1 cellular context compared by ENCODE assay signal in the genomic region with DNA sequence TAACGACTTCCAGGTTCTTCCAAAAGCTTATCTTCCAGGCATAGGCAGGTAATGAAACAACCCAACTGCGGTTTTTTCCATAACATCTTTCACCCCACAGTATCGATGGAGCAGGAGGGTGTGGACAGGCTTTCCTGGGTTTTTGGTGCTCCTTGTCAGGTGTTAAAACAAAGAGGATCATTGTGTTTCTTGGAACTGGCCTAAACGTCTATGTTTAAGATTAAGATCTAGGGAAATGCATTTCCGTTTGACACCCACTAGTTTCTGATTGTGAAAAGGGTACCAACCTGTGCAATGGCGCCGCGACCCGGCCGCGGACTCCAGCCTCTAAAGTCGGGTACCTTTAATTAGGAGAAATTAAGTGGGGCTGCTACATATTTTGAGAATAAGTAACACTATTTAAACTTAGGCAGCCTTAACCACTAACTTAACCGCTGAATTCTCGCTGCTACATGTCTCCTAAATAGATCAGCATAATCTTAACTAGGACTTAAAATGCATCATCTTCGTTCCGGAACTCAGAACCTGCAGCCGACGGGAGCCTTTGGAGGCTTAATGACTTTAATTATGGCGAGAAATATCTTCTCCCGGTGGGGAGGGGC.
TF ChIP-seq lines count a peak whose summit lies in the region.

No MANE protein-coding gene starts in this region.

TF ChIP-seq in HCT116, 20 proteins besides CTCF, POLR2A, EP300 and RAD21 (continued from another document):
- TF ChIP-seq, protein P1, sequence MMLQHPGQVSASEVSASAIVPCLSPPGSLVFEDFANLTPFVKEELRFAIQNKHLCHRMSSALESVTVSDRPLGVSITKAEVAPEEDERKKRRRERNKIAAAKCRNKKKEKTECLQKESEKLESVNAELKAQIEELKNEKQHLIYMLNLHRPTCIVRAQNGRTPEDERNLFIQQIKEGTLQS (IDR thresholded peaks at IDR 0.05): no peak
- TF ChIP-seq ELF1 (IDR thresholded peaks at IDR 0.05; ENCODE audit: borderline replicate concordance, low read depth): no peak
- TF ChIP-seq ZNF274 (IDR thresholded peaks at IDR 0.05; ENCODE audit: low read depth, low read length): no peak
- TF ChIP-seq JUND (IDR thresholded peaks at IDR 0.05): peak; percentile 13; the same call in 1 of the 2 replicates
- no peak; the same call in 1 of the 2 replicates for TF ChIP-seq SP1 (IDR thresholded peaks at IDR 0.05; ENCODE audit: low read depth)
- peak; percentile 8 for TF ChIP-seq YY1 (IDR thresholded peaks at IDR 0.05; ENCODE audit: extremely low read depth, insufficient replicate concordance, low read depth, low read length)
- TF ChIP-seq CEBPB (IDR thresholded peaks at IDR 0.05; ENCODE audit: low read depth): peak; percentile 43; the same call in 1 of the 2 replicates
- TF ChIP-seq EZH2 (IDR thresholded peaks at IDR 0.05): no peak
- TF ChIP-seq EGR1 (IDR thresholded peaks at IDR 0.05; ENCODE audit: low read depth): peak; percentile 31; the same call in 1 of the 2 replicates
- no peak; the same call in 1 of the 2 replicates for TF ChIP-seq MAX (IDR thresholded peaks at IDR 0.05)
- TF ChIP-seq EZH2phosphoT487 (IDR thresholded peaks at IDR 0.05; ENCODE audit: borderline replicate concordance): no peak
- no peak for TF ChIP-seq SIN3A (IDR thresholded peaks at IDR 0.05; ENCODE audit: low read depth)
- TF ChIP-seq FOSL1 (IDR thresholded peaks at IDR 0.05; ENCODE audit: low read depth): no peak
